ENCODE assay signal across 1 cellular context in the genomic region with DNA sequence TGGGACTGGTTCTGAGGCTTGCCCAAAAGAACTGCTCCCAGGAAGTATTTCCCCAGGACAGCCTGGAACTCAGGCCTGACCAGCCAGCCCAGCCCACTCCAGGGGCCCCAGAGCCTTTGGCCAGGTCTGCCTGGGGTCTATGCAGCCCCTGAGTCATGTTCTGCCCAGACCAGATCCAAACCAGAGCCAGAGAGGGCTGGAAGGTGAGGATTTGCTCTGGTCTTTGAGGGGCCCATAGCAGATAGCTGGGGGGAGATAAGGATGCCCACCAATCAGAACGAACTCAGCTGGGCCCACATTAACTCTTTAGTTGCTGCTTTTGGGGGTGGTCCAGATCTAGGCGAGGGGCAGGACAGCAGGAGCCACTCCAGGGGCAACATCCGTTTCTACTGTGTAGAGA.
TF ChIP-seq lines count a peak whose summit lies in the region.

No MANE protein-coding gene starts in this region.

TF ChIP-seq in IMR-90, 13 proteins besides CTCF, POLR2A, EP300 and RAD21:
- no peak for TF ChIP-seq SMC3 (IDR thresholded peaks at IDR 0.05; ENCODE audit: low read depth, low read length)
- no peak for TF ChIP-seq FOS (IDR thresholded peaks at IDR 0.05; ENCODE audit: low read depth, low read length)
- TF ChIP-seq MAZ (IDR thresholded peaks at IDR 0.05; ENCODE audit: borderline replicate concordance, low read depth, low read length) = no peak
